In the genomic region with DNA sequence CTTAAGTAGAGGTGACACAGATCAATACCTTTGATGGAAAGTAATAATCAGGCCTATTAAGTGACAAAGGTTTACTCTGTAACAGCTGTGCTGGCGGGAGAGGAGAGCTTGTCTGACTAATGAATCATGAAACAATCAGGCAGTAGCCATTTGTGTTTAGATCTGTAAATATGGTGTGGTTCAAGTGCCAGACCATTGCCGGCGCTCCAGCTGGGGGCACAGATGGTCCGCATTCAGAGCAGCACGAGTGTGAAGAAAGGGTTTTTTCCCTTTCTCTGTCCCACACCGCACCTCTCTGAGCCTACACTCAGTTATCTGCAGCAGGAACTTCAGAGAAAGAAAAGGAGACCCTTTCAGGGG, we compare ENCODE assay signal across 13 cellular contexts.
A peak's percentile ranks its signal among the peaks of the same experiment; 100 is the strongest.
DNase-seq lines count a peak whose midpoint lies in the region; ATAC-seq, FAIRE-seq and TF ChIP-seq lines count a peak whose summit lies in the region.
"Had no signal": no experiment of that assay in that cellular context is flagged by ENCODE, and none has a peak within 500 bp of the region (broad histone marks: within the 10 kb centered on the region; RNA-seq: fewer than 3 reads in every experiment).

No MANE protein-coding gene starts in this region.

- H3K23me2 ChIP-seq in H1 (ENCODE audit: low read depth, low read length): no peaks in the 10 kb centered on the region

- no peak for TF ChIP-seq EP300 in H1 (IDR thresholded peaks at IDR 0.05; ENCODE audit: borderline replicate concordance in 1 of 2, low read depth in 2 of 2, low read length in 2 of 2)

- no peak overlapping the region for H3K9ac ChIP-seq in H1 (replicated peaks in 1 of 4; ENCODE audit: extremely low read depth in 1 of 4, low read depth in 3 of 4, low read length in 3 of 4)

- no peak overlapping the region for H2BK120ac ChIP-seq in H1 (replicated peaks; ENCODE audit: low read depth, low read length)

- H3K4me2 ChIP-seq in H1 (ENCODE audit: insufficient read depth in 1 of 2, low read depth in 2 of 2, low read length in 2 of 2): no peak overlapping the region
- H3K4me2 ChIP-seq: smooth muscle cell had no signal

- ATAC-seq in HG02870 (IDR thresholded peaks at IDR 0.05; ENCODE audit: unreplicated experiment): no peak
- ATAC-seq: activated CD4-positive, CD25-positive, alpha-beta regulatory T cell treated with anti-CD3 and anti-CD28 coated beads, Interleukin-2, amount 50 U/mL, for 24 hours; activated T-helper 17 cell treated with anti-CD3 and anti-CD28 coated beads, Interleukin-2, amount 50 U/mL, for 72 hours had no signal

- H3K9me3 ChIP-seq in H1 (ENCODE audit: insufficient read depth in 2 of 2, low read depth in 1 of 2, low read length in 1 of 2): no peaks in the 10 kb centered on the region

- no peak overlapping the region for H3K23ac ChIP-seq in H1 (ENCODE audit: insufficient read length)

- H3K56ac ChIP-seq in H1 (replicated peaks; ENCODE audit: insufficient read length, low read depth, low read length): no peak overlapping the region

- no peaks in the 10 kb centered on the region for H3K4me1 ChIP-seq in H1 (replicated peaks in 1 of 4; ENCODE audit: control insufficient read depth in 3 of 4, insufficient read depth in 4 of 4, low read length in 3 of 4)

- H4K8ac ChIP-seq in H1 (ENCODE audit: extremely low read depth, insufficient read depth, low read length): no peak overlapping the region

- H3K36me3 Mint-ChIP-seq in type B pancreatic cell (no peaks in the 10 kb centered on the region), MCF 10A (ENCODE audit: insufficient read depth, unreplicated experiment) (no peaks in the 10 kb centered on the region)

- WGBS in H1 (ENCODE audit: extremely low coverage in 1 of 2, insufficient coverage in 1 of 2, insufficient read length in 1 of 2, insufficient replicate concordance in 2 of 2, low coverage in 1 of 2, low lambda C conversion rate in 2 of 2, missing lambda C conversion rate in 1 of 2), 2 experiments: 94% methylated on average over 6 of the region's 6 CpGs; no CpG with 5 or more reads in 1 of the 2 experiments

- H3K14ac ChIP-seq in H1 (ENCODE audit: insufficient read length): no peak overlapping the region

- no peak overlapping the region for H3K4ac ChIP-seq in H1 (replicated peaks; ENCODE audit: insufficient read length, low read depth, low read length)

- TF ChIP-seq POLR2A in H1 (IDR thresholded peaks at IDR 0.05; ENCODE audit: control extremely low read depth in 1 of 2, low read depth in 2 of 2, low read length in 2 of 2): no peak

- H3K27ac Mint-ChIP-seq in type B pancreatic cell (no peak overlapping the region), MCF 10A (ENCODE audit: low read depth, unreplicated experiment) (no peak overlapping the region)
- H3K27ac Mint-ChIP-seq: activated T-helper 17 cell treated with anti-CD3 and anti-CD28 coated beads, Interleukin-2, amount 50 U/mL, for 72 hours had no signal

- H2AFZ ChIP-seq in H1 (ENCODE audit: low read length): peak overlapping the region; percentile 43; the same call in 1 of the 2 replicates

- H2BK20ac ChIP-seq in H1 (ENCODE audit: low read length): no peak overlapping the region

- H2AK5ac ChIP-seq in H1 (ENCODE audit: low read depth, low read length): no peak overlapping the region

- H3K4me3 Mint-ChIP-seq in type B pancreatic cell: peak overlapping the region; percentile 42
- H3K4me3 Mint-ChIP-seq in MCF 10A (ENCODE audit: unreplicated experiment): no peak overlapping the region
- H3K4me3 Mint-ChIP-seq: activated T-helper 17 cell treated with anti-CD3 and anti-CD28 coated beads, Interleukin-2, amount 50 U/mL, for 72 hours had no signal

- DNase-seq in NCI-H1105 treated with DMSO at 0.1 percent for 48 hours (lab: John Stamatoyannopoulos, UW) (peak; percentile 74), NCI-H510A (lab: John Stamatoyannopoulos, UW) (peak; percentile 33), H1 (ENCODE audit: low read depth in 1 of 2, low spot score in 2 of 2) (no peak), type B pancreatic cell (ENCODE audit: extremely low spot score, unreplicated experiment) (no peak), activated T-cell treated with anti-CD3 and anti-CD28 coated beads for 4 hours (no peak), MCF 10A (ENCODE audit: unreplicated experiment) (no peak)
- DNase-seq: erythroblast had no signal

- H3K18ac ChIP-seq in H1 (ENCODE audit: extremely low read depth, low read length): no peak overlapping the region

- no peaks in the 10 kb centered on the region for H3K36me3 ChIP-seq in H1 (ENCODE audit: control insufficient read depth in 2 of 4, insufficient read depth in 4 of 4, low read length in 3 of 4)

- BruUV-seq in MCF 10A (replicated peaks; lab: Mats Ljungman, UMichigan): no TSS peak

- H2BK5ac ChIP-seq in H1 (ENCODE audit: low read depth, low read length): no peak overlapping the region

- intact Hi-C loops in MCF 10A (cut with micrococcal nuclease): no loop called here

- no peak overlapping the region for H2BK15ac ChIP-seq in H1 (ENCODE audit: low read length)

- H3K27ac ChIP-seq in H1 (ENCODE audit: low read depth, low read length): no peak overlapping the region
- H3K27ac ChIP-seq: RWPE1 had no signal

- CTCF ChIA-PET in H1 (lab: Charles Lee; ENCODE audit: partially characterized antibody) (no interaction called here), MCF 10A (lab: Yijun Ruan, JAX) (interaction anchor here (0.7 to 1.2 kb wide), 4 partner anchors 8 to 1109 kb away, joined by 3 to 6 read pairs (median 4); no protein-coding TSS in a partner anchor)

- H4K20me1 ChIP-seq in H1 (replicated peaks in 1 of 2; ENCODE audit: control insufficient read depth in 1 of 2, insufficient read depth in 2 of 2, low read length in 2 of 2): no peaks in the 10 kb centered on the region

- FAIRE-seq in H1 (lab: Jason Lieb, UNC): no peak
- FAIRE-seq: bronchial epithelial cell had no signal

- H4K91ac ChIP-seq in H1 (replicated peaks; ENCODE audit: insufficient read length, low read length): no peak overlapping the region

- no peak for TF ChIP-seq RAD21 in H1 (IDR thresholded peaks at IDR 0.05 in 1 of 2, conservative IDR thresholded peaks at IDR 0.05 in 1 of 2; ENCODE audit: low read depth in 2 of 2, low read length in 2 of 2)

- no peaks in the 10 kb centered on the region for H3K9me3 Mint-ChIP-seq in type B pancreatic cell
- no peaks in the 10 kb centered on the region for H3K9me3 Mint-ChIP-seq in MCF 10A (ENCODE audit: unreplicated experiment)
- H3K9me3 Mint-ChIP-seq: activated T-helper 17 cell treated with anti-CD3 and anti-CD28 coated beads, Interleukin-2, amount 50 U/mL, for 72 hours had no signal

- H3K79me1 ChIP-seq in H1 (ENCODE audit: low read depth, low read length): no peaks in the 10 kb centered on the region

- H3K4me1 Mint-ChIP-seq in type B pancreatic cell (ENCODE audit: unreplicated experiment): peaks cover 16% of the 10 kb centered on the region
- H3K4me1 Mint-ChIP-seq in MCF 10A (ENCODE audit: insufficient read depth, unreplicated experiment): no peaks in the 10 kb centered on the region
- H3K4me1 Mint-ChIP-seq: activated T-helper 17 cell treated with anti-CD3 and anti-CD28 coated beads, Interleukin-2, amount 50 U/mL, for 72 hours had no signal

- H3K4me3 ChIP-seq in H1 (ENCODE audit: extremely low read depth in 1 of 4, insufficient read depth in 2 of 4, low read depth in 3 of 4, low read length in 4 of 4): no peak overlapping the region
- H3K4me3 ChIP-seq: smooth muscle cell had no signal

- H2BK12ac ChIP-seq in H1 (ENCODE audit: low read depth, low read length): no peak overlapping the region

- POLR2A ChIA-PET in H1 (lab: Charles Lee; ENCODE audit: partially characterized antibody) (no interaction called here), MCF 10A (lab: Yijun Ruan, JAX) (no interaction called here)

- H3K27me3 Mint-ChIP-seq in type B pancreatic cell (peaks cover 42% of the 10 kb centered on the region), MCF 10A (ENCODE audit: insufficient read depth, unreplicated experiment) (peaks cover 10% of the 10 kb centered on the region)

- no peaks in the 10 kb centered on the region for H3K79me2 ChIP-seq in H1 (ENCODE audit: control insufficient read depth in 1 of 2, insufficient read depth in 2 of 2, low read length in 2 of 2)

- TF ChIP-seq CTCF in H1 (IDR thresholded peaks at IDR 0.05; ENCODE audit: control extremely low read depth in 1 of 3, insufficient read depth in 1 of 3, low read depth in 1 of 3, low read length in 3 of 3) (no peak), type B pancreatic cell (conservative IDR thresholded peaks at IDR 0.05) (no peak), MCF 10A (IDR thresholded peaks at IDR 0.05; ENCODE audit: unreplicated experiment) (no peak)

- H3K27me3 ChIP-seq in H1 (replicated peaks in 1 of 4; ENCODE audit: control insufficient read depth in 3 of 4, extremely low read depth in 1 of 4, insufficient read depth in 3 of 4, low read length in 3 of 4): no peaks in the 10 kb centered on the region

- no peak overlapping the region for H4K5ac ChIP-seq in H1 (ENCODE audit: insufficient read length, low read depth, low read length)

TF ChIP-seq in H1, 55 proteins besides CTCF, POLR2A, EP300 and RAD21 (continues in another document):
- TF ChIP-seq POLR2AphosphoS5 (IDR thresholded peaks at IDR 0.05; ENCODE audit: low read depth, low read length) (no peak), CBX5 (IDR thresholded peaks at IDR 0.05; ENCODE audit: low read depth, low read length) (no peak), KDM5A (IDR thresholded peaks at IDR 0.05; ENCODE audit: low read length) (no peak)
- TF ChIP-seq, protein P1, sequence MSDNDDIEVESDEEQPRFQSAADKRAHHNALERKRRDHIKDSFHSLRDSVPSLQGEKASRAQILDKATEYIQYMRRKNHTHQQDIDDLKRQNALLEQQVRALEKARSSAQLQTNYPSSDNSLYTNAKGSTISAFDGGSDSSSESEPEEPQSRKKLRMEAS (IDR thresholded peaks at IDR 0.05): no peak

Comparison
In these comparisons a context has a peak if more than half of its experiments do, and no peak if none do; other contexts are left out.
1. DNase-seq: peak in NCI-H1105 treated with DMSO at 0.1 percent for 48 hours (single experiment) and NCI-H510A (single experiment); none in H1 (0 of 2), type B pancreatic cell (single experiment), activated T-cell treated with anti-CD3 and anti-CD28 coated beads for 4 hours (single experiment) and MCF 10A (single experiment).